ENCODE assay signal across 30 cellular contexts in the genomic region with DNA sequence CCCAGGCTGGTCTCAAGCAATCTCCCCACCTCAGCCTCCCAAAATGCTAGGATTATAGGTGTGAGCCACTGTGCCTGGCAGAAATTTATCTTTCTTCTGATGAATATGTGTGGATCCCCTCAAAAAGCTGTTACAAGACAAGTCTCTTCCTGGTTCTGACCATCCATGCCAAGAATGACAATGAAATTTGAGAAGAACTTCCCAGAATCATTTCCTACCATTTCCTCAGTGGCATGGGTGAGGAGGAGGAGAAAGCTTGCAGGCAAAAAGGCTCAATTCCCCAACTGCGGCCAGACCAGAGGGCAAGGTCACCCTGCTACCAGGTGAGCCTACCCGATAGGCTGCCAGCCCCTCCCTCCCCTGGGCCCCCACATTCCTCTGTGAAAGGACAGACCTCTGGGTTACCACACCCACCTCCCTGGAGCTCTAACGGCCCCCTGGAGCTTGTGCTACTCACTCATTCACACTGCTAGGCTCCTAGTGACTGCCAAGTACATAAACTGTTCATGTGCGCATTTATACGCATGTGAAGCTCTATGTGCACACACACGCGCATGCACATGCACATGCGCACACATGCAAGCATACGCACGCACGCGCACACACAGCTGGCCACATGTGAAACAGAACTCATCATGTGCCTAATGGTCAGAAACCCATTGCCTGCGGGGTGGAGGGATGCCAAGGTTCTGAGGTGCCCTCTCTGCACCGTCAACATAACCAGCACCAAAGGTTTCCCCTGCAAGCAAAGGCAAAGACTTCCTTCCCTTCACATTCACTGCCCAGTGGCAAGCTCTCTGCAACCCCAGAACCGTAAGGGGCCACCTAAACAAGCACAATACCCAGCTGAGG. TPM values are rescaled to one million over a fixed set of nuclear protein-coding genes. Genes with fewer than 3 reads are reported as not detected.
"Had no signal": no experiment of that assay in that cellular context is flagged by ENCODE, and none has a peak within 500 bp of the region (broad histone marks: within the 10 kb centered on the region; RNA-seq: fewer than 3 reads in every experiment).

No MANE protein-coding gene starts in this region.

- H3K4me3 ChIP-seq: esophagus muscularis mucosa, gastrocnemius medialis, right lobe of liver, skin epidermis, stomach, suprapubic skin, tibial nerve, uterus had no signal

- H3K27ac ChIP-seq: esophagus muscularis mucosa, gastrocnemius medialis, right lobe of liver, skin epidermis, stomach, suprapubic skin, tibial nerve, uterus, WERI-Rb-1 had no signal

- H3K4me3 Mint-ChIP-seq: activated CD4-positive, alpha-beta T cell treated with anti-CD3 and anti-CD28 coated beads, Interleukin-2, amount 10 ng/mL, durations not matched to agents 7 days and 5 days; activated naive CD4-positive, alpha-beta T cell treated with anti-CD3 and anti-CD28 coated beads for 36 hours; activated naive CD8-positive, alpha-beta T cell treated with anti-CD3 and anti-CD28 coated beads, Interleukin-2, amount 10 ng/mL, durations not matched to agents 7 days and 5 days; activated T-cell treated with anti-CD3 and anti-CD28 coated beads, Interleukin-2, amount 50 U/mL, for 72 hours; naive B cell; stimulated activated effector memory CD8-positive, alpha-beta T cell treated with anti-CD3 and anti-CD28 coated beads, Interleukin-12 subunit alpha, Interleukin-12 subunit beta, amount 100 ng/mL, for 72 hours had no signal

- H3K27me3 Mint-ChIP-seq: activated CD4-positive, alpha-beta T cell treated with anti-CD3 and anti-CD28 coated beads, Interleukin-2, amount 10 ng/mL, durations not matched to agents 7 days and 5 days; activated naive CD8-positive, alpha-beta T cell treated with anti-CD3 and anti-CD28 coated beads, Interleukin-2, amount 10 ng/mL, durations not matched to agents 7 days and 5 days; naive B cell had no signal

- H3K27ac Mint-ChIP-seq: activated CD4-positive, alpha-beta T cell treated with anti-CD3 and anti-CD28 coated beads, Interleukin-2, amount 10 ng/mL, durations not matched to agents 7 days and 5 days; activated naive CD4-positive, alpha-beta T cell treated with anti-CD3 and anti-CD28 coated beads for 36 hours; activated naive CD8-positive, alpha-beta T cell treated with anti-CD3 and anti-CD28 coated beads, Interleukin-2, amount 10 ng/mL, durations not matched to agents 7 days and 5 days; activated T-cell treated with anti-CD3 and anti-CD28 coated beads, Interleukin-2, amount 50 U/mL, for 72 hours; naive B cell; stimulated activated effector memory CD8-positive, alpha-beta T cell treated with anti-CD3 and anti-CD28 coated beads, Interleukin-12 subunit alpha, Interleukin-12 subunit beta, amount 100 ng/mL, for 72 hours had no signal

- ATAC-seq: activated T-cell treated with anti-CD3 and anti-CD28 coated beads, Interleukin-2, amount 50 U/mL, for 72 hours; gastrocnemius medialis; left cardiac atrium; right lobe of liver had no signal

- H3K9me3 Mint-ChIP-seq: activated CD4-positive, alpha-beta T cell treated with anti-CD3 and anti-CD28 coated beads, Interleukin-2, amount 10 ng/mL, durations not matched to agents 7 days and 5 days; activated naive CD4-positive, alpha-beta T cell treated with anti-CD3 and anti-CD28 coated beads for 36 hours; activated naive CD8-positive, alpha-beta T cell treated with anti-CD3 and anti-CD28 coated beads, Interleukin-2, amount 10 ng/mL, durations not matched to agents 7 days and 5 days; activated T-cell treated with anti-CD3 and anti-CD28 coated beads, Interleukin-2, amount 50 U/mL, for 72 hours; naive B cell; stimulated activated effector memory CD8-positive, alpha-beta T cell treated with anti-CD3 and anti-CD28 coated beads, Interleukin-12 subunit alpha, Interleukin-12 subunit beta, amount 100 ng/mL, for 72 hours had no signal

- DNase-seq: activated CD4-positive, alpha-beta T cell treated with anti-CD3 and anti-CD28 coated beads, Interleukin-2, amount 10 ng/mL, durations not matched to agents 7 days and 5 days; activated CD4-positive, CD25-positive, alpha-beta regulatory T cell treated with anti-CD3 and anti-CD28 coated beads, Interleukin-2, amount 50 U/mL, for 72 hours; activated CD8-positive, alpha-beta memory T cell treated with anti-CD3 and anti-CD28 coated beads, Interleukin-2, amount 50 U/mL, for 4 hours; activated effector memory CD4-positive, alpha-beta T cell treated with Interleukin-2 at 50 U/mL for 16 hours; activated naive CD4-positive, alpha-beta T cell treated with anti-CD3 and anti-CD28 coated beads for 36 hours; activated naive CD8-positive, alpha-beta T cell treated with anti-CD3 and anti-CD28 coated beads, Interleukin-2, amount 10 ng/mL, durations not matched to agents 7 days and 5 days; activated T-cell treated with anti-CD3 and anti-CD28 coated beads, Interleukin-2, amount 50 U/mL, for 72 hours; amniotic stem cell; cerebellar nuclear complex; effector memory CD4-positive, alpha-beta T cell; gastrocnemius medialis; hypothalamus; left cardiac atrium; mesendoderm; naive B cell; occipital lobe; stimulated activated CD4-positive, alpha-beta T cell treated with anti-CD3 and anti-CD28 coated beads, Interleukin-2, amount 100 ng/mL, for 24 hours; stomach; uterus; WERI-Rb-1 had no signal

- H3K36me3 ChIP-seq: uterus had no signal

- FAIRE-seq: islet of Langerhans, TTC549 had no signal

- H3K4me1 Mint-ChIP-seq: activated CD4-positive, alpha-beta T cell treated with anti-CD3 and anti-CD28 coated beads, Interleukin-2, amount 10 ng/mL, durations not matched to agents 7 days and 5 days; stimulated activated effector memory CD8-positive, alpha-beta T cell treated with anti-CD3 and anti-CD28 coated beads, Interleukin-12 subunit alpha, Interleukin-12 subunit beta, amount 100 ng/mL, for 72 hours had no signal

- H3K9me3 ChIP-seq: esophagus muscularis mucosa, gastrocnemius medialis, right lobe of liver, stomach, suprapubic skin, tibial nerve, uterus had no signal

- H3K4me1 ChIP-seq: gastrocnemius medialis, right lobe of liver, stomach, suprapubic skin, tibial nerve, uterus had no signal

- H3K27me3 ChIP-seq: esophagus muscularis mucosa, gastrocnemius medialis, right lobe of liver, stomach, suprapubic skin, tibial nerve, uterus had no signal

RNA-seq across cellular contexts. Expression of gene MRAP, which starts 17.1 kb away (rescaled TPM):
- total RNA-seq: activated CD4-positive, alpha-beta T cell treated with anti-CD3 and anti-CD28 coated beads, Interleukin-2, amount 10 ng/mL, durations not matched to agents 7 days and 5 days; activated naive CD4-positive, alpha-beta T cell treated with anti-CD3 and anti-CD28 coated beads for 36 hours; activated naive CD8-positive, alpha-beta T cell treated with anti-CD3 and anti-CD28 coated beads, Interleukin-2, amount 10 ng/mL, durations not matched to agents 7 days and 5 days; activated T-cell treated with anti-CD3 and anti-CD28 coated beads, Interleukin-2, amount 50 U/mL, for 72 hours; esophagus muscularis mucosa; gastrocnemius medialis; mucosa of gallbladder; occipital lobe; uterus had no signal
- polyA plus RNA-seq: neural cell had no signal
